In the genomic region with DNA sequence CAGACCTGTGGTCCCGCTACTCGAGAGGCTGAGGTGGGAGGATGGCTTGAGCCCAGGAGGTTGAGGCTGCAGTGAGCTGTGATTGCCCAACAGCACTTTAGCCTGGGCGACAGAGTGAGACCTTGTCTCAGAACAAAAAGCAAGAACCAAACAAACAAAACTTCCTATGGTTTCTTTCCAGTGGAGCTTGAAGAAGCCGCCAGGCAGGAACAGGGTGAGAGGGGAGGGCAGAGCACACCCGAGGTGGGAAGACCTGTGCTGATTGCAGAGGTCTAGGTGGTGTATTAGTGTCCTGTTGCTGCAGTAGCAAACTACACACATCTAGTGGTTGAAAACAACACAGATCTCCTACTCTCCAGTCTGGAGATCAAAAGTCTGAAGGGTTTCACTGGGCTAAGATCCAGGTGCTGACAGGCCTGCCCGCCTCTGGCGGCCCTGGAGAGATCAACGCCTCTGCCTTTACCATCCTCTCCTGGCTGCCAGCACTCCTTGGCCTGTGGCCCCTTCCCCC, we compare ENCODE assay signal across 18 cellular contexts. TPM values are rescaled to one million over a fixed set of nuclear protein-coding genes. Genes with fewer than 3 reads are reported as not detected.
A peak's percentile ranks its signal among the peaks of the same experiment; 100 is the strongest.
DNase-seq lines count a peak whose midpoint lies in the region; ATAC-seq and TF ChIP-seq lines count a peak whose summit lies in the region.
"Had no signal": no experiment of that assay in that cellular context is flagged by ENCODE, and none has a peak within 500 bp of the region (broad histone marks: within the 10 kb centered on the region; RNA-seq: fewer than 3 reads in every experiment).

No MANE protein-coding gene starts in this region.

- peak; percentile 65 to 68 for ATAC-seq in lower lobe of right lung
- ATAC-seq: stimulated activated naive CD8-positive, alpha-beta T cell treated with anti-CD3 and anti-CD28 coated beads, Interleukin-15, Interleukin-2, amounts not matched to agents 100 U/mL and 50 U/mL, for 24 hours had no signal

- H3K4me3 Mint-ChIP-seq in HFFc6, result no peak overlapping the region; the same call in 1 of the 2 replicates
- H3K4me3 Mint-ChIP-seq: activated naive CD4-positive, alpha-beta T cell treated with anti-CD3 and anti-CD28 coated beads, Interleukin-2, amount 50 U/mL, for 24 hours had no signal

- H3K36me3 ChIP-seq in lower lobe of right lung, result no peaks in the 10 kb centered on the region
- H3K36me3 ChIP-seq in subcutaneous abdominal adipose tissue (ENCODE audit: control insufficient read depth in 5 of 5, insufficient read depth in 5 of 5, low read length in 5 of 5), result peaks cover 0 to 2% (median 0%) of the 10 kb centered on the region in 5 donors
- H3K36me3 ChIP-seq: ovary had no signal

- intact Hi-C loops in lower lobe of right lung (cut with DNase I), result no loop called here

- no peak for TF ChIP-seq CTCF in HFFc6 (IDR thresholded peaks at IDR 0.05)
- TF ChIP-seq CTCF in lower lobe of right lung (IDR thresholded peaks at IDR 0.05), result no peak

- H3K4me1 Mint-ChIP-seq in HFFc6 (ENCODE audit: low read depth), result peaks cover 91% of the 10 kb centered on the region

- H3K9ac ChIP-seq in subcutaneous abdominal adipose tissue (ENCODE audit: low read length in 5 of 5), result no peak overlapping the region

- H3K27ac ChIP-seq in angular gyrus (ENCODE audit: low read depth, low read length) (peak overlapping the region; percentile 62), lower lobe of right lung (peak overlapping the region; percentile 79), subcutaneous abdominal adipose tissue (ENCODE audit: low read depth, low read length) (peak overlapping the region; percentile 71)

- H3K27ac Mint-ChIP-seq in HFFc6, result peak overlapping the region; percentile 77
- H3K27ac Mint-ChIP-seq: activated naive CD4-positive, alpha-beta T cell treated with anti-CD3 and anti-CD28 coated beads, Interleukin-2, amount 50 U/mL, for 24 hours had no signal

- peaks cover 37% of the 10 kb centered on the region for H3K36me3 Mint-ChIP-seq in HFFc6 (ENCODE audit: low read depth)
- H3K36me3 Mint-ChIP-seq: activated naive CD4-positive, alpha-beta T cell treated with anti-CD3 and anti-CD28 coated beads, Interleukin-2, amount 50 U/mL, for 24 hours had no signal

- H3K4me3 ChIP-seq in lower lobe of right lung (no peak overlapping the region), subcutaneous abdominal adipose tissue (ENCODE audit: low read depth in 1 of 5, low read length in 5 of 5) (peak overlapping the region in 1 of 5 donors; percentile 6)
- H3K4me3 ChIP-seq: ovary had no signal

- DNase-seq in HFFc6 (no peak), lower lobe of right lung (no peak), 8988T (no peak), NCI-H2107 treated with DMSO at 0.1 percent for 48 hours (lab: John Stamatoyannopoulos, UW; ENCODE audit: unreplicated experiment) (no peak), HUDEP-2 (lab: John Stamatoyannopoulos, UW; ENCODE audit: unreplicated experiment in 76 of 76) (no peak)
- DNase-seq: activated CD4-positive, alpha-beta T cell treated with anti-CD3 and anti-CD28 coated beads for 4 hours; activated T-cell treated with anti-CD3 and anti-CD28 coated beads for 4 hours; foreskin melanocyte; KBM-7; NCI-H1105; NCI-H226; ovary; SIG-M5; stimulated activated CD4-positive, alpha-beta T cell treated with anti-CD3 and anti-CD28 coated beads, Interleukin-12 subunit alpha, Interleukin-12 subunit beta, amount 100 ng/mL, for 4 hours; stimulated activated naive CD8-positive, alpha-beta T cell treated with anti-CD3 and anti-CD28 coated beads, Interleukin-15, Interleukin-2, amounts not matched to agents 100 U/mL and 50 U/mL, for 24 hours had no signal

- H3K9me3 Mint-ChIP-seq in HFFc6, result no peaks in the 10 kb centered on the region
- H3K9me3 Mint-ChIP-seq: activated naive CD4-positive, alpha-beta T cell treated with anti-CD3 and anti-CD28 coated beads, Interleukin-2, amount 50 U/mL, for 24 hours had no signal

- H3K4me1 ChIP-seq in lower lobe of right lung, result peaks cover 100% of the 10 kb centered on the region
- peaks cover 21 to 94% (median 77%) of the 10 kb centered on the region in 5 donors for H3K4me1 ChIP-seq in subcutaneous abdominal adipose tissue (ENCODE audit: control insufficient read depth in 5 of 5, insufficient read depth in 5 of 5, low read length in 5 of 5)

- H3K9me3 ChIP-seq in lower lobe of right lung, result no peaks in the 10 kb centered on the region
- H3K9me3 ChIP-seq in subcutaneous abdominal adipose tissue (ENCODE audit: control insufficient read depth in 5 of 5, low read length in 5 of 5), result no peaks in the 10 kb centered on the region
- H3K9me3 ChIP-seq: ovary had no signal

- peaks cover 7% of the 10 kb centered on the region for H3K27me3 Mint-ChIP-seq in HFFc6 (ENCODE audit: insufficient read depth)
- H3K27me3 Mint-ChIP-seq: activated naive CD4-positive, alpha-beta T cell treated with anti-CD3 and anti-CD28 coated beads, Interleukin-2, amount 50 U/mL, for 24 hours had no signal

- H3K27me3 ChIP-seq in lower lobe of right lung (ENCODE audit: low read depth), result no peaks in the 10 kb centered on the region
- H3K27me3 ChIP-seq in subcutaneous abdominal adipose tissue (ENCODE audit: control insufficient read depth in 5 of 5, insufficient read depth in 4 of 5, low read length in 5 of 5), result no peaks in the 10 kb centered on the region
- H3K27me3 ChIP-seq: ovary had no signal

RNA-seq across cellular contexts. Expression of gene ARHGEF17, which starts 10.5 kb away (rescaled TPM):
- 100 to 1,000 TPM in 2 of 6 experiments, 10 to 100 TPM in 4; 84.6 to 112 (median 92.1) TPM for total RNA-seq in HFFc6 (2021; fragmentation: NEBNext Ultra II Directional; extraction: Animal tissue kit (Norgen Biotek cat#: 25700))
- 56.5 TPM for total RNA-seq in lower lobe of right lung

RNA-seq across cellular contexts. Expression of gene P2RY6, which starts 46.4 kb away (rescaled TPM):
- total RNA-seq in HFFc6 (2021; fragmentation: NEBNext Ultra II Directional; extraction: Animal tissue kit (Norgen Biotek cat#: 25700)), result 1 to 10 TPM in 4 of 6 experiments, under 1 TPM in 2; 0.54 to 2.4 (median 1.9) TPM
- 3.6 TPM for total RNA-seq in lower lobe of right lung

RNA-seq across cellular contexts. Expression of gene RELT, which starts 57.6 kb away (rescaled TPM):
- 1 to 10 TPM; 6.2 to 7.7 (median 7.0) TPM for total RNA-seq in HFFc6 (2021; fragmentation: NEBNext Ultra II Directional; extraction: Animal tissue kit (Norgen Biotek cat#: 25700))
- total RNA-seq in lower lobe of right lung, result 15.4 TPM
